6 cellular contexts compared by ENCODE assay signal in the genomic region with DNA sequence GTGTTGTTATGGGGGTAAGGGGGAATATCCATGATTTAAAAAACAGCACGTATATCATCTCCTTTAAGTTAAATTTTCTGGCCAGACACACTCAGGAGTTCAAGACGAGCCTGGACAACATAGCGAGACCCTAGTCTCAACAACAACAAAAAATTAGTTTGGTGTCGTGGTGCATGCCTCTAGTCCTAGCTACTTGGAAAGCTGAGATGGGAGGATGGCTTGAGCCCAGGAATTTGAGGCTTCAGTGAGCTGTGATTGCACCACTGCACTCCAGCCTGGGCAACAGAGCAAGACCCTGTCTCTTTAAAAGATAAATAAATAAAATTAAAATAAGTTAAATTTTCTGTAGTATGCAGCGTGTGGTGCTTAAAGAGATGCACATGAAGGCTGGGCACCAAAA.
"Had no signal": no experiment of that assay in that cellular context is flagged by ENCODE, and none has a peak within 500 bp of the region (broad histone marks: within the 10 kb centered on the region; RNA-seq: fewer than 3 reads in every experiment).

No MANE protein-coding gene starts in this region.

- H3K27ac ChIP-seq: HL-60, KMS-11 had no signal

- H3K9ac ChIP-seq: KMS-11 had no signal

- FAIRE-seq: HepG2 had no signal

- ATAC-seq: HepG2 had no signal

- H3K4me2 ChIP-seq: KMS-11 had no signal

- DNase-seq: IMR-90, KBM-7, KG1 had no signal
